In genomic region chr1:27428316-27429028, GRCh38 we compare ENCODE assay signal across 10 cellular contexts. TPM values are rescaled to one million over a fixed set of nuclear protein-coding genes. Genes with fewer than 3 reads are reported as not detected.
DNase-seq lines count a peak whose midpoint lies in the region; ATAC-seq and TF ChIP-seq lines count a peak whose summit lies in the region.
"Had no signal": no experiment of that assay in that cellular context is flagged by ENCODE, and none has a peak within 500 bp of the region (broad histone marks: within the 10 kb centered on the region; RNA-seq: fewer than 3 reads in every experiment).

No MANE protein-coding gene starts in this region.

- H3K4me3 ChIP-seq in left ventricle myocardium inferior = peak overlapping the region; percentile 39
- H3K4me3 ChIP-seq in sigmoid colon = peak overlapping the region in 3 of 4 donors; percentile 15 to 31 (median 25)
- H3K4me3 ChIP-seq in MG63 = no peak overlapping the region

- H3K27ac Mint-ChIP-seq in T-helper 1 cell treated with Interleukin-12 subunit alpha and Interleukin-12 subunit beta and Interleukin-4 antibody, amounts not matched to agents 30 μg/mL and 1 μg/mL, for 36 hours = peak overlapping the region; percentile 93
- peak overlapping the region; percentile 88 for H3K27ac Mint-ChIP-seq in activated T-helper 1 cell treated with anti-CD3 and anti-CD28 coated beads, Interleukin-12 subunit alpha, Interleukin-12 subunit beta, Interleukin-2, Interleukin-4 antibody, amounts not matched to agents 30 ng/mL and 10 ng/mL and 1 ng/mL, durations not matched to agents 14 hours and 24 hours and 36 hours

- no peak for DNase-seq in T-helper 1 cell
- no peak for DNase-seq in activated T-helper 1 cell treated with anti-CD3 and anti-CD28 coated beads, Interleukin-12 subunit alpha, Interleukin-12 subunit beta, Interleukin-2, Interleukin-4 antibody, amounts not matched to agents 30 ng/mL and 10 ng/mL and 1 ng/mL, durations not matched to agents 14 hours and 24 hours and 36 hours (ENCODE audit: low spot score)
- DNase-seq in left ventricle myocardium inferior = peak; percentile 57
- DNase-seq in sigmoid colon = peak; percentile 76
- DNase-seq in GM19240 (ENCODE audit: insufficient read length, low spot score) = no peak
- DNase-seq in MG63 = no peak

- H3K9me3 Mint-ChIP-seq in T-helper 1 cell treated with Interleukin-12 subunit alpha and Interleukin-12 subunit beta and Interleukin-4 antibody, amounts not matched to agents 30 μg/mL and 1 μg/mL, for 36 hours = no peaks in the 10 kb centered on the region
- no peaks in the 10 kb centered on the region for H3K9me3 Mint-ChIP-seq in activated T-helper 1 cell treated with anti-CD3 and anti-CD28 coated beads, Interleukin-12 subunit alpha, Interleukin-12 subunit beta, Interleukin-2, Interleukin-4 antibody, amounts not matched to agents 30 ng/mL and 10 ng/mL and 1 ng/mL, durations not matched to agents 14 hours and 24 hours and 36 hours

- intact Hi-C loops in activated T-helper 1 cell treated with anti-CD3 and anti-CD28 coated beads, Interleukin-12 subunit alpha, Interleukin-12 subunit beta, Interleukin-2, Interleukin-4 antibody, amounts not matched to agents 30 ng/mL and 10 ng/mL and 1 ng/mL, durations not matched to agents 14 hours and 24 hours and 36 hours (cut with micrococcal nuclease) = no loop called here
- intact Hi-C loops in left ventricle myocardium inferior (cut with micrococcal nuclease) = no loop called here
- intact Hi-C loops in sigmoid colon (cut with DNase I) = no loop called here

- H3K36me3 ChIP-seq in left ventricle myocardium inferior (peaks cover 11% of the 10 kb centered on the region), sigmoid colon (peaks cover 0 to 21% (median 0%) of the 10 kb centered on the region in 4 donors), MG63 (peaks cover 32% of the 10 kb centered on the region)

- H3K4me3 Mint-ChIP-seq in T-helper 1 cell treated with Interleukin-12 subunit alpha and Interleukin-12 subunit beta and Interleukin-4 antibody, amounts not matched to agents 30 μg/mL and 1 μg/mL, for 36 hours = peak overlapping the region; percentile 80
- H3K4me3 Mint-ChIP-seq in activated T-helper 1 cell treated with anti-CD3 and anti-CD28 coated beads, Interleukin-12 subunit alpha, Interleukin-12 subunit beta, Interleukin-2, Interleukin-4 antibody, amounts not matched to agents 30 ng/mL and 10 ng/mL and 1 ng/mL, durations not matched to agents 14 hours and 24 hours and 36 hours = peak overlapping the region; percentile 87

- H3K27ac ChIP-seq in left ventricle myocardium inferior (replicated peaks) (peak overlapping the region; percentile 90), sigmoid colon (peak overlapping the region; percentile 75 to 87 (median 82))
- H3K27ac ChIP-seq: parathyroid adenoma had no signal

- no peak for TF ChIP-seq EP300 in sigmoid colon (IDR thresholded peaks at IDR 0.05)

- TF ChIP-seq CTCF in left ventricle myocardium inferior (IDR thresholded peaks at IDR 0.05; ENCODE audit: borderline replicate concordance) (no peak), sigmoid colon (IDR thresholded peaks at IDR 0.05) (no peak)

- no peaks in the 10 kb centered on the region for H3K27me3 Mint-ChIP-seq in T-helper 1 cell treated with Interleukin-12 subunit alpha and Interleukin-12 subunit beta and Interleukin-4 antibody, amounts not matched to agents 30 μg/mL and 1 μg/mL, for 36 hours (ENCODE audit: low read depth)
- no peaks in the 10 kb centered on the region for H3K27me3 Mint-ChIP-seq in activated T-helper 1 cell treated with anti-CD3 and anti-CD28 coated beads, Interleukin-12 subunit alpha, Interleukin-12 subunit beta, Interleukin-2, Interleukin-4 antibody, amounts not matched to agents 30 ng/mL and 10 ng/mL and 1 ng/mL, durations not matched to agents 14 hours and 24 hours and 36 hours (ENCODE audit: insufficient read depth)

- ATAC-seq in GM19455 (IDR thresholded peaks at IDR 0.05; ENCODE audit: unreplicated experiment) = no peak

- H3K4me1 ChIP-seq in left ventricle myocardium inferior = peaks cover 97% of the 10 kb centered on the region
- H3K4me1 ChIP-seq in sigmoid colon = peaks cover 0 to 74% (median 60%) of the 10 kb centered on the region in 4 donors

- WGBS in sigmoid colon, 2 donors = 38 to 78% methylated on average over 17 of the region's 17 CpGs

- H3K27me3 ChIP-seq in left ventricle myocardium inferior (ENCODE audit: low read depth) (no peaks in the 10 kb centered on the region), sigmoid colon (no peaks in the 10 kb centered on the region), MG63 (no peaks in the 10 kb centered on the region)

- no peak for TF ChIP-seq POLR2A in sigmoid colon (IDR thresholded peaks at IDR 0.05)

- no peaks in the 10 kb centered on the region for H3K9me3 ChIP-seq in left ventricle myocardium inferior (replicated peaks)
- H3K9me3 ChIP-seq in sigmoid colon = no peaks in the 10 kb centered on the region
- no peaks in the 10 kb centered on the region for H3K9me3 ChIP-seq in MG63

- H3K36me3 Mint-ChIP-seq in T-helper 1 cell treated with Interleukin-12 subunit alpha and Interleukin-12 subunit beta and Interleukin-4 antibody, amounts not matched to agents 30 μg/mL and 1 μg/mL, for 36 hours (ENCODE audit: low read depth) = peaks cover 29% of the 10 kb centered on the region
- peaks cover 28% of the 10 kb centered on the region for H3K36me3 Mint-ChIP-seq in activated T-helper 1 cell treated with anti-CD3 and anti-CD28 coated beads, Interleukin-12 subunit alpha, Interleukin-12 subunit beta, Interleukin-2, Interleukin-4 antibody, amounts not matched to agents 30 ng/mL and 10 ng/mL and 1 ng/mL, durations not matched to agents 14 hours and 24 hours and 36 hours (ENCODE audit: low read depth)

- peaks cover 56% of the 10 kb centered on the region for H3K4me1 Mint-ChIP-seq in T-helper 1 cell treated with Interleukin-12 subunit alpha and Interleukin-12 subunit beta and Interleukin-4 antibody, amounts not matched to agents 30 μg/mL and 1 μg/mL, for 36 hours (ENCODE audit: low read depth)
- peaks cover 65% of the 10 kb centered on the region for H3K4me1 Mint-ChIP-seq in activated T-helper 1 cell treated with anti-CD3 and anti-CD28 coated beads, Interleukin-12 subunit alpha, Interleukin-12 subunit beta, Interleukin-2, Interleukin-4 antibody, amounts not matched to agents 30 ng/mL and 10 ng/mL and 1 ng/mL, durations not matched to agents 14 hours and 24 hours and 36 hours (ENCODE audit: low read depth)

RNA-seq across cellular contexts. Expression of gene GPR3, which starts 36.0 kb away (rescaled TPM):
- total RNA-seq in activated T-helper 1 cell treated with anti-CD3 and anti-CD28 coated beads, Interleukin-12 subunit alpha, Interleukin-12 subunit beta, Interleukin-2, Interleukin-4 antibody, amounts not matched to agents 30 ng/mL and 10 ng/mL and 1 ng/mL, durations not matched to agents 14 hours and 24 hours and 36 hours = 3.2 and 4.0 TPM in 2 replicates
- total RNA-seq in left ventricle myocardium inferior (0.16 TPM), sigmoid colon (1 to 10 TPM in 1 of 4 donors, under 1 TPM in 1, not detected in 2; 0.36 to 2.0 TPM)
- under 1 TPM in 1 of 3 donors, not detected in 2; 0.54 TPM for polyA plus RNA-seq in sigmoid colon
- total RNA-seq in MG63 (2014; rRNA removed; shearing (Covaris generic); ENCODE audit: low replicate concordance) = not detected in 2 replicates

RNA-seq across cellular contexts. Expression of gene CD164L2, which starts 45.3 kb away (rescaled TPM):
- total RNA-seq in activated T-helper 1 cell treated with anti-CD3 and anti-CD28 coated beads, Interleukin-12 subunit alpha, Interleukin-12 subunit beta, Interleukin-2, Interleukin-4 antibody, amounts not matched to agents 30 ng/mL and 10 ng/mL and 1 ng/mL, durations not matched to agents 14 hours and 24 hours and 36 hours = not detected in 2 replicates
- total RNA-seq in left ventricle myocardium inferior (not detected), sigmoid colon (not detected)
- 1 to 10 TPM in 2 of 3 donors, not detected in 1; 1.2 to 1.9 TPM for polyA plus RNA-seq in sigmoid colon
- total RNA-seq in MG63 (2014; rRNA removed; shearing (Covaris generic); ENCODE audit: low replicate concordance) = not detected in 2 replicates
- total RNA-seq: SK-MEL-5 had no signal

RNA-seq across cellular contexts. Expression of gene FCN3, which starts 53.8 kb away (rescaled TPM):
- total RNA-seq in activated T-helper 1 cell treated with anti-CD3 and anti-CD28 coated beads, Interleukin-12 subunit alpha, Interleukin-12 subunit beta, Interleukin-2, Interleukin-4 antibody, amounts not matched to agents 30 ng/mL and 10 ng/mL and 1 ng/mL, durations not matched to agents 14 hours and 24 hours and 36 hours = not detected in 2 replicates
- total RNA-seq in left ventricle myocardium inferior = 27.3 TPM
- 1 to 10 TPM in 3 of 4 donors, under 1 TPM in 1; 0.49 to 4.5 (median 1.8) TPM for total RNA-seq in sigmoid colon
- polyA plus RNA-seq in sigmoid colon = 1 to 10 TPM; 1.2 to 4.6 (median 4.1) TPM
- total RNA-seq in MG63 (2014; rRNA removed; shearing (Covaris generic); ENCODE audit: low replicate concordance) = not detected in 2 replicates
- total RNA-seq: SK-MEL-5 had no signal

Comparison
In these comparisons a context has a peak if more than half of its experiments do, and no peak if none do; other contexts are left out.
1. DNase-seq: peak in left ventricle myocardium inferior (single experiment) and sigmoid colon (single experiment); none in T-helper 1 cell (0 of 5), activated T-helper 1 cell treated with anti-CD3 and anti-CD28 coated beads, Interleukin-12 subunit alpha, Interleukin-12 subunit beta, Interleukin-2, Interleukin-4 antibody, amounts not matched to agents 30 ng/mL and 10 ng/mL and 1 ng/mL, durations not matched to agents 14 hours and 24 hours and 36 hours (single experiment), GM19240 (single experiment) and MG63 (single experiment).